17 cellular contexts compared by ENCODE assay signal in genomic region chr9:133512253-133513213, GRCh38. TPM values are rescaled to one million over a fixed set of nuclear protein-coding genes. Genes with fewer than 3 reads are reported as not detected.
"Had no signal": no experiment of that assay in that cellular context is flagged by ENCODE, and none has a peak within 500 bp of the region (broad histone marks: within the 10 kb centered on the region; RNA-seq: fewer than 3 reads in every experiment).

No MANE protein-coding gene starts in this region.

- ATAC-seq: activated T-helper 17 cell treated with anti-CD3 and anti-CD28 coated beads, Interleukin-2, amount 50 U/mL, for 72 hours; gastrocnemius medialis had no signal

- H3K4me3 ChIP-seq: coronary artery, gastrocnemius medialis, heart right ventricle, ovary, skin epidermis, thyroid gland, vagina had no signal

- H3K36me3 Mint-ChIP-seq: activated naive CD4-positive, alpha-beta T cell treated with anti-CD3 and anti-CD28 coated beads, Interleukin-2, amount 10 ng/mL, durations not matched to agents 7 days and 5 days had no signal

- H3K4me1 Mint-ChIP-seq: activated B cell treated with CpG ODN at 0.5 μM for 24 hours had no signal

- H3K27ac Mint-ChIP-seq: activated B cell treated with CpG ODN at 0.5 μM for 24 hours; activated CD4-positive, alpha-beta T cell treated with anti-CD3 and anti-CD28 coated beads, Interleukin-2, amount 10 ng/mL, durations not matched to agents 24 days and 14 days; activated naive CD4-positive, alpha-beta T cell treated with anti-CD3 and anti-CD28 coated beads, Interleukin-2, amount 10 ng/mL, durations not matched to agents 7 days and 5 days; activated T-helper 17 cell treated with anti-CD3 and anti-CD28 coated beads, Interleukin-2, amount 50 U/mL, for 72 hours had no signal

- H3K9me3 ChIP-seq: gastrocnemius medialis, heart right ventricle, ovary, thyroid gland, vagina had no signal

- DNase-seq: activated B cell treated with CpG ODN at 0.5 μM for 24 hours; activated CD4-positive, alpha-beta T cell treated with anti-CD3 and anti-CD28 coated beads, Interleukin-2, amount 10 ng/mL, durations not matched to agents 24 days and 14 days; activated CD8-positive, alpha-beta memory T cell treated with anti-CD3 and anti-CD28 coated beads for 24 hours; activated naive CD4-positive, alpha-beta T cell treated with anti-CD3 and anti-CD28 coated beads, Interleukin-2, amount 10 ng/mL, durations not matched to agents 7 days and 5 days; activated T-cell treated with anti-CD3 and anti-CD28 coated beads for 4 hours; caudate nucleus; effector CD4-positive, alpha-beta T cell; gastrocnemius medialis; thyroid gland had no signal

- H3K4me3 Mint-ChIP-seq: activated B cell treated with CpG ODN at 0.5 μM for 24 hours; activated CD4-positive, alpha-beta T cell treated with anti-CD3 and anti-CD28 coated beads, Interleukin-2, amount 10 ng/mL, durations not matched to agents 24 days and 14 days; activated naive CD4-positive, alpha-beta T cell treated with anti-CD3 and anti-CD28 coated beads, Interleukin-2, amount 10 ng/mL, durations not matched to agents 7 days and 5 days; activated T-helper 17 cell treated with anti-CD3 and anti-CD28 coated beads, Interleukin-2, amount 50 U/mL, for 72 hours had no signal

- H3K27me3 Mint-ChIP-seq: activated CD4-positive, alpha-beta T cell treated with anti-CD3 and anti-CD28 coated beads, Interleukin-2, amount 10 ng/mL, durations not matched to agents 24 days and 14 days; activated naive CD4-positive, alpha-beta T cell treated with anti-CD3 and anti-CD28 coated beads, Interleukin-2, amount 10 ng/mL, durations not matched to agents 7 days and 5 days; activated T-helper 17 cell treated with anti-CD3 and anti-CD28 coated beads, Interleukin-2, amount 50 U/mL, for 72 hours had no signal

- H3K36me3 ChIP-seq: gastrocnemius medialis, heart right ventricle, ovary, thyroid gland, vagina had no signal

- H3K4me1 ChIP-seq: gastrocnemius medialis had no signal

- H3K27ac ChIP-seq: gastrocnemius medialis, heart right ventricle, ovary, skin epidermis, thyroid gland, vagina had no signal

- H3K9me3 Mint-ChIP-seq: activated B cell treated with CpG ODN at 0.5 μM for 24 hours; activated CD4-positive, alpha-beta T cell treated with anti-CD3 and anti-CD28 coated beads, Interleukin-2, amount 10 ng/mL, durations not matched to agents 24 days and 14 days; activated naive CD4-positive, alpha-beta T cell treated with anti-CD3 and anti-CD28 coated beads, Interleukin-2, amount 10 ng/mL, durations not matched to agents 7 days and 5 days; activated T-helper 17 cell treated with anti-CD3 and anti-CD28 coated beads, Interleukin-2, amount 50 U/mL, for 72 hours had no signal

- H3K27me3 ChIP-seq: ovary, thyroid gland, vagina had no signal

RNA-seq across cellular contexts. Expression of gene MYMK, which starts 12.2 kb away (rescaled TPM):
- total RNA-seq: activated B cell treated with CpG ODN at 0.5 μM for 24 hours; activated CD4-positive, alpha-beta T cell treated with anti-CD3 and anti-CD28 coated beads, Interleukin-2, amount 10 ng/mL, durations not matched to agents 24 days and 14 days; activated T-helper 17 cell treated with anti-CD3 and anti-CD28 coated beads, Interleukin-2, amount 50 U/mL, for 72 hours; gastrocnemius medialis; heart right ventricle; liver; mesenteric fat pad; ovary; thyroid gland; vagina had no signal

RNA-seq across cellular contexts. Expression of gene ADAMTSL2, which starts 22.0 kb away (rescaled TPM):
- total RNA-seq: activated B cell treated with CpG ODN at 0.5 μM for 24 hours; activated CD4-positive, alpha-beta T cell treated with anti-CD3 and anti-CD28 coated beads, Interleukin-2, amount 10 ng/mL, durations not matched to agents 24 days and 14 days; activated T-helper 17 cell treated with anti-CD3 and anti-CD28 coated beads, Interleukin-2, amount 50 U/mL, for 72 hours had no signal
